Comparison of ENCODE assay signal across 1 cellular context in the genomic region with DNA sequence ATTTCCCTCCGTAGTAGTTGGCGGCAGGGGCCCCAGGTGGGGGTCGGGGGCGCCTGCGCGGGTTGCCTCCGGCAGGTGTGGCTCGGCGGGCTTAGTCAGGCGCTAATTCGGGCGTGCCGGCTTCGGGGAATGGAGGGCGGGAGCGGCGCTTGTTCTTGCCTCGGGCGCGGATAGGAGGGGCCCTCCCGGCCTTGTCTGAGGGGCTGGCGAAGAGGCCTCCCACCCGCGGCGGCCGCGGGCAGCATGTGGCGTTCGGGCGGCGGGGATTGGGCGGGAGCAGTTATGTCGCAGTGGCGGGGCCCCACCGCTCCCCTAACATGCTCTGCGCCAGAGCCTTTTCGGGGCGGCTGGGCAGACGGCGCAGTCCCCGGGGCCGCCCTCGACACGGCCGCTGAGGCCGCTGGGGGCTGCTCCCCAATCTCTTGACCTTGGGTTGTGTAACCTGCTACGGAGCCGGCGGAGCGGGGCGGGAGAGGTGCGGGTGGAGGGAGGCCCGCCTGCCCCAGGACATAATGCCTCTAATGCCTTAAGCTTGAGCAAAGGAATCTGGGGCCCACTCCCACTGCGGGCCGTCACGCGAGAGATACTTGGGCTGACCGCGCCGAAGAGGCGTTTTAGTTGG.
TF ChIP-seq lines count a peak whose summit lies in the region.

No MANE protein-coding gene starts in this region.

TF ChIP-seq in GM12878, 131 proteins besides CTCF, POLR2A, EP300 and RAD21 (continued from another document):
- TF ChIP-seq, protein P1, sequence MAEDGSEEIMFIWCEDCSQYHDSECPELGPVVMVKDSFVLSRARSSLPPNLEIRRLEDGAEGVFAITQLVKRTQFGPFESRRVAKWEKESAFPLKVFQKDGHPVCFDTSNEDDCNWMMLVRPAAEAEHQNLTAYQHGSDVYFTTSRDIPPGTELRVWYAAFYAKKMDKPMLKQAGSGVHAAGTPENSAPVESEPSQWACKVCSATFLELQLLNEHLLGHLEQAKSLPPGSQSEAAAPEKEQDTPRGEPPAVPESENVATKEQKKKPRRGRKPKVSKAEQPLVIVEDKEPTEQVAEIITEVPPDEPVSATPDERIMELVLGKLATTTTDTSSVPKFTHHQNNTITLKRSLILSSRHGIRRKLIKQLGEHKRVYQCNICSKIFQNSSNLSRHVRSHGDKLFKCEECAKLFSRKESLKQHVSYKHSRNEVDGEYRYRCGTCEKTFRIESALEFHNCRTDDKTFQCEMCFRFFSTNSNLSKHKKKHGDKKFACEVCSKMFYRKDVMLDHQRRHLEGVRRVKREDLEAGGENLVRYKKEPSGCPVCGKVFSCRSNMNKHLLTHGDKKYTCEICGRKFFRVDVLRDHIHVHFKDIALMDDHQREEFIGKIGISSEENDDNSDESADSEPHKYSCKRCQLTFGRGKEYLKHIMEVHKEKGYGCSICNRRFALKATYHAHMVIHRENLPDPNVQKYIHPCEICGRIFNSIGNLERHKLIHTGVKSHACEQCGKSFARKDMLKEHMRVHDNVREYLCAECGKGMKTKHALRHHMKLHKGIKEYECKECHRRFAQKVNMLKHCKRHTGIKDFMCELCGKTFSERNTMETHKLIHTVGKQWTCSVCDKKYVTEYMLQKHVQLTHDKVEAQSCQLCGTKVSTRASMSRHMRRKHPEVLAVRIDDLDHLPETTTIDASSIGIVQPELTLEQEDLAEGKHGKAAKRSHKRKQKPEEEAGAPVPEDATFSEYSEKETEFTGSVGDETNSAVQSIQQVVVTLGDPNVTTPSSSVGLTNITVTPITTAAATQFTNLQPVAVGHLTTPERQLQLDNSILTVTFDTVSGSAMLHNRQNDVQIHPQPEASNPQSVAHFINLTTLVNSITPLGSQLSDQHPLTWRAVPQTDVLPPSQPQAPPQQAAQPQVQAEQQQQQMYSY (CRISPR knock-in tag; IDR thresholded peaks at IDR 0.05), result no peak
- TF ChIP-seq TCF12 (IDR thresholded peaks at IDR 0.05; ENCODE audit: low read depth, low read length) (peak; percentile 50; the same call in 1 of the 2 replicates), IRF5 (IDR thresholded peaks at IDR 0.05; ENCODE audit: borderline replicate concordance) (no peak), NFIC (IDR thresholded peaks at IDR 0.05; ENCODE audit: low read depth, low read length) (no peak), SIX5 (IDR thresholded peaks at IDR 0.05; ENCODE audit: low read depth, low read length, severe bottlenecking) (no peak), ZSCAN29 (IDR thresholded peaks at IDR 0.05) (no peak)
